20 cellular contexts compared by ENCODE assay signal in the genomic region with DNA sequence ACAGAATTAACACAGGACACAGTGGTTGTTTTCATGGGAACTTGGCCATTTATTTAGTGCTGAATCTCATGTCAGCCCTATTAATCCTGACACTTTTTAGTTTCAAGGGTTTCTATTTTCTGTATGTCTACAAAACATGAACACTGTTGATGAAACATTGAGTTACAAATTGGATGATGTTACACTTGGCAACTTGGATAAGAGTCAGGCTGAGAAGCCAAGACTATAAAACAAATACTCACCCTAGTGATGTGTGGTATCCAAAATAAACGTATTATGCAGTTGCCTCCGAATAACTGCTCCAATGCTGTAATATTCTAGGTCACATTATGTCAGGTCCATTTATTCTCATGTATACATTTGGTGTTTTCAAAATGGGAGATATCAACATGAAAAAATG.
DNase-seq lines count a peak whose midpoint lies in the region; ATAC-seq lines count a peak whose summit lies in the region.
"Had no signal": no experiment of that assay in that cellular context is flagged by ENCODE, and none has a peak within 500 bp of the region (broad histone marks: within the 10 kb centered on the region; RNA-seq: fewer than 3 reads in every experiment).

No MANE protein-coding gene starts in this region.

- H3K4me3 ChIP-seq in adipocyte (ENCODE audit: low read length) = no peak overlapping the region
- no peak overlapping the region for H3K4me3 ChIP-seq in mesenchymal stem cell (ENCODE audit: insufficient read depth in 1 of 2, low read depth in 1 of 2, low read length in 2 of 2)
- H3K4me3 ChIP-seq: BLaER1 had no signal

- ATAC-seq in GM18867 (IDR thresholded peaks at IDR 0.05; ENCODE audit: unreplicated experiment) = no peak
- ATAC-seq: HepG2, Panc1 had no signal

- no peak overlapping the region for H3K4ac ChIP-seq in mesenchymal stem cell (ENCODE audit: low read depth in 1 of 2, low read length in 2 of 2)

- H3K18ac ChIP-seq in mesenchymal stem cell (ENCODE audit: low read depth in 1 of 2, low read length in 2 of 2) = no peak overlapping the region

- H3K4me2 ChIP-seq in mesenchymal stem cell (ENCODE audit: low read length, poor library complexity, severe bottlenecking) = no peak overlapping the region
- H3K4me2 ChIP-seq: BLaER1 had no signal

- H3K9me3 ChIP-seq in adipocyte (ENCODE audit: control insufficient read depth, low read length) (no peaks in the 10 kb centered on the region), mesenchymal stem cell (ENCODE audit: control insufficient read depth, low read length) (no peaks in the 10 kb centered on the region)
- H3K9me3 ChIP-seq: BLaER1 had no signal

- no peak overlapping the region for H2BK15ac ChIP-seq in mesenchymal stem cell (ENCODE audit: low read depth, poor library complexity, severe bottlenecking)

- H3K14ac ChIP-seq in mesenchymal stem cell (ENCODE audit: low read length in 2 of 2) = no peak overlapping the region

- H3K9ac ChIP-seq in adipocyte (ENCODE audit: low read length) = no peak overlapping the region
- H3K9ac ChIP-seq in mesenchymal stem cell (ENCODE audit: low read length) = peak overlapping the region; percentile 46
- H3K9ac ChIP-seq: BLaER1 had no signal

- H4K8ac ChIP-seq in mesenchymal stem cell (ENCODE audit: low read length) = no peak overlapping the region

- H3K23ac ChIP-seq in mesenchymal stem cell (ENCODE audit: low read length in 2 of 2) = no peak overlapping the region

- no peak overlapping the region for H2BK120ac ChIP-seq in mesenchymal stem cell (ENCODE audit: low read depth, low read length)

- no peaks in the 10 kb centered on the region for H3K27me3 ChIP-seq in adipocyte (replicated peaks; ENCODE audit: control insufficient read depth, insufficient read depth, low read length)
- no peaks in the 10 kb centered on the region for H3K27me3 ChIP-seq in mesenchymal stem cell (ENCODE audit: control insufficient read depth in 1 of 2, insufficient read depth in 1 of 2, low read length in 2 of 2)
- H3K27me3 ChIP-seq: BLaER1 had no signal

- WGBS in mesenchymal stem cell = 83% methylated on average over 1 of the region's 2 CpGs

- no peak overlapping the region for H2BK12ac ChIP-seq in mesenchymal stem cell (ENCODE audit: low read length in 2 of 2)

- no peak overlapping the region for H2AK5ac ChIP-seq in mesenchymal stem cell (ENCODE audit: low read length, severe bottlenecking)

- no peak overlapping the region for H2AFZ ChIP-seq in mesenchymal stem cell (ENCODE audit: low read depth, low read length)

- no peak overlapping the region for H2BK5ac ChIP-seq in mesenchymal stem cell (ENCODE audit: low read depth, low read length, poor library complexity, severe bottlenecking)

- no peak overlapping the region for H4K91ac ChIP-seq in mesenchymal stem cell (ENCODE audit: low read length)

- H3K36me3 ChIP-seq in adipocyte (ENCODE audit: control insufficient read depth, insufficient read depth, low read length, severe bottlenecking) (no peaks in the 10 kb centered on the region), mesenchymal stem cell (ENCODE audit: control insufficient read depth in 1 of 2, insufficient read depth in 2 of 2, low read depth in 1 of 2, low read length in 2 of 2) (no peaks in the 10 kb centered on the region)
- H3K36me3 ChIP-seq: BLaER1 had no signal

- no peak overlapping the region for H3K27ac ChIP-seq in mesenchymal stem cell (ENCODE audit: low read length, poor library complexity, severe bottlenecking)
- H3K27ac ChIP-seq: BLaER1 had no signal

- H3K79me1 ChIP-seq in mesenchymal stem cell (replicated peaks; ENCODE audit: low read length, poor library complexity, severe bottlenecking) = no peaks in the 10 kb centered on the region

- peak; percentile 46 for DNase-seq in adipocyte (ENCODE audit: low read depth)
- peak; percentile 75 for DNase-seq in fibroblast of gingiva (ENCODE audit: low read depth)
- no peak for DNase-seq in mesenchymal stem cell
- DNase-seq in stromal cell of bone marrow (ENCODE audit: low read depth) = peak; percentile 86
- DNase-seq in COLO668 (lab: John Stamatoyannopoulos, UW; ENCODE audit: unreplicated experiment) = no peak
- DNase-seq in ureter (ENCODE audit: low spot score) = no peak
- DNase-seq in NCI-H226 = no peak
- DNase-seq: activated CD4-positive, alpha-beta T cell treated with anti-CD3 and anti-CD28 coated beads, Interleukin-2, amount 50 U/mL, for 1 hour; activated naive CD4-positive, alpha-beta T cell treated with anti-CD3 and anti-CD28 coated beads, Interleukin-2, amount 10 ng/mL, durations not matched to agents 7 days and 5 days; activated T-cell treated with anti-CD3 and anti-CD28 coated beads for 4 hours; effector CD8-positive, alpha-beta T cell; mesendoderm; MM.1S; NCI-H2029 treated with DMSO at 0.1 percent for 48 hours; NCI-H526 treated with DMSO at 0.1 percent for 48 hours; stimulated activated naive CD4-positive, alpha-beta T cell had no signal

- H3K4me1 ChIP-seq in adipocyte (ENCODE audit: control insufficient read depth, insufficient read depth, low read length) = peaks cover 19% of the 10 kb centered on the region
- no peaks in the 10 kb centered on the region for H3K4me1 ChIP-seq in mesenchymal stem cell (ENCODE audit: control insufficient read depth, insufficient read depth, low read depth, low read length)
- H3K4me1 ChIP-seq: BLaER1 had no signal

Comparison
In these comparisons a context has a peak if more than half of its experiments do, and no peak if none do; other contexts are left out.
1. DNase-seq: peak in adipocyte (single experiment), fibroblast of gingiva (single experiment) and stromal cell of bone marrow (single experiment); none in mesenchymal stem cell (single experiment), COLO668 (single experiment), ureter (single experiment) and NCI-H226 (single experiment).